In the genomic region with DNA sequence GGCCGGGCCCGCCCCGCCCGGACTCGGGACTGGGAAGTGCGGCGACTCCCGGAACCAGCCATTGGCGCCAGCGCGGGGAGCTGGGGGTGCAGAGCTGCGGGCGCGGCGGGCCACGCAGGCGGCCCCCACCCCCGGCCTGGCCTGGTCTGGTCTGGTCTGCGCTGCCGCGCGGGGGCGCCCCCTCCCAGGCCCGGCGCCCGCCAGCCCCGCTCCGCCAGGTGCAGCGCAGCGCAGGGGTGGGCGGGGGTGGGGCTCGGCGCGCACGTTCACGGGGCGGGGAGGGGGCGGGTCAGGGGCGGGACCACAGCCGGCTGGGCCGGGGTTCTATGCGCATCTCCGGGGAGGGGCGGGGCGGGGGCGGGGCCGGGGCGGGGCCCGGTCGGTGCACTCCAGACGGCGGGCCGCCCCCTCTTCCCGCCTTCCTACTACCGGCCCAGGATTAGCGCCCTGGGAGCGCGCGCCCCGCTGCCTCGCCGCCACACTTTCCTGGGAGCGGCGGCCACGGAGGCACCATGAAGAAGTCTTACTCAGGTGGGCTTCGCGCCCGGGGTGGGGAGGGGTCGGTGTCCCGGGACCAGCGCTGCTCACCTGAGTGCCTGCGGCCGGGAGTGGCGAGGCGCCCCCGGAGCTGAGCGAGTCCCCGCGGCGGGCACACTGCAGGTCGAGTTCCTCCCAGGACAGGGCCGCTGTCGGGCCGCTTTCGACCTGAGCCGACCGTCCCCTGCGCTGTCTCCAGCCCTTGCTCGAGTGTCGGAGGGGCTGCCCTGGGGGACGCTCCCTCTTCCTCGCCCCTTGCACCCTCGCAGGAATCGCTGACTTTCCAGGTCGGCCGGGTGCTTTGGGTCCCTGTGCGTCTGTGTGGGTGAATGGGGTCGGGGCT, we compare ENCODE assay signal across 1 cellular context.
TF ChIP-seq lines count a peak whose summit lies in the region.

No MANE protein-coding gene starts in this region.

TF ChIP-seq in HepG2, 621 proteins besides CTCF, POLR2A, EP300 and RAD21 (continued from another document and continues in another):
- TF ChIP-seq, protein P1, sequence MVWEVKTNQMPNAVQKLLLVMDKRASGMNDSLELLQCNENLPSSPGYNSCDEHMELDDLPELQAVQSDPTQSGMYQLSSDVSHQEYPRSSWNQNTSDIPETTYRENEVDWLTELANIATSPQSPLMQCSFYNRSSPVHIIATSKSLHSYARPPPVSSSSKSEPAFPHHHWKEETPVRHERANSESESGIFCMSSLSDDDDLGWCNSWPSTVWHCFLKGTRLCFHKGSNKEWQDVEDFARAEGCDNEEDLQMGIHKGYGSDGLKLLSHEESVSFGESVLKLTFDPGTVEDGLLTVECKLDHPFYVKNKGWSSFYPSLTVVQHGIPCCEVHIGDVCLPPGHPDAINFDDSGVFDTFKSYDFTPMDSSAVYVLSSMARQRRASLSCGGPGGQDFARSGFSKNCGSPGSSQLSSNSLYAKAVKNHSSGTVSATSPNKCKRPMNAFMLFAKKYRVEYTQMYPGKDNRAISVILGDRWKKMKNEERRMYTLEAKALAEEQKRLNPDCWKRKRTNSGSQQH (CRISPR knock-in tag; IDR thresholded peaks at IDR 0.05; ENCODE audit: low read depth): peak; percentile 45; the same call in 1 of the 2 replicates
- TF ChIP-seq EHMT2 (IDR thresholded peaks at IDR 0.05; ENCODE audit: borderline replicate concordance, low read depth, low read length): no peak
- TF ChIP-seq, protein P2, sequence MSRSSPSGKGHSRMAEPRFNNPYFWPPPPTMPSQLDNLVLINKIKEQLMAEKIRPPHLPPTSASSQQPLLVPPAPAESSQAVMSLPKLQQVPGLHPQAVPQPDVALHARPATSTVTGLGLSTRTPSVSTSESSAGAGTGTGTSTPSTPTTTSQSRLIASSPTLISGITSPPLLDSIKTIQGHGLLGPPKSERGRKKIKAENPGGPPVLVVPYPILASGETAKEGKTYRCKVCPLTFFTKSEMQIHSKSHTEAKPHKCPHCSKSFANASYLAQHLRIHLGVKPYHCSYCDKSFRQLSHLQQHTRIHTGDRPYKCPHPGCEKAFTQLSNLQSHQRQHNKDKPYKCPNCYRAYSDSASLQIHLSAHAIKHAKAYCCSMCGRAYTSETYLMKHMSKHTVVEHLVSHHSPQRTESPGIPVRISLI (CRISPR knock-in tag; IDR thresholded peaks at IDR 0.05; ENCODE audit: borderline replicate concordance): no peak
- peak; percentile 78; the same call in 1 of the 2 replicates for TF ChIP-seq DMAP1 (CRISPR knock-in tag; IDR thresholded peaks at IDR 0.05)
- no peak for TF ChIP-seq ELF4 (CRISPR knock-in tag; IDR thresholded peaks at IDR 0.05; ENCODE audit: borderline replicate concordance)
- TF ChIP-seq HDAC1 (CRISPR knock-in tag; IDR thresholded peaks at IDR 0.05): peak; percentile 74
- TF ChIP-seq, protein P3, sequence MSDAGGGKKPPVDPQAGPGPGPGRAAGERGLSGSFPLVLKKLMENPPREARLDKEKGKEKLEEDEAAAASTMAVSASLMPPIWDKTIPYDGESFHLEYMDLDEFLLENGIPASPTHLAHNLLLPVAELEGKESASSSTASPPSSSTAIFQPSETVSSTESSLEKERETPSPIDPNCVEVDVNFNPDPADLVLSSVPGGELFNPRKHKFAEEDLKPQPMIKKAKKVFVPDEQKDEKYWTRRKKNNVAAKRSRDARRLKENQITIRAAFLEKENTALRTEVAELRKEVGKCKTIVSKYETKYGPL (CRISPR knock-in tag; IDR thresholded peaks at IDR 0.05): no peak
- peak; percentile 72; the same call in 1 of the 2 replicates for TF ChIP-seq TGIF2 (CRISPR knock-in tag; IDR thresholded peaks at IDR 0.05)
- TF ChIP-seq, protein P4, sequence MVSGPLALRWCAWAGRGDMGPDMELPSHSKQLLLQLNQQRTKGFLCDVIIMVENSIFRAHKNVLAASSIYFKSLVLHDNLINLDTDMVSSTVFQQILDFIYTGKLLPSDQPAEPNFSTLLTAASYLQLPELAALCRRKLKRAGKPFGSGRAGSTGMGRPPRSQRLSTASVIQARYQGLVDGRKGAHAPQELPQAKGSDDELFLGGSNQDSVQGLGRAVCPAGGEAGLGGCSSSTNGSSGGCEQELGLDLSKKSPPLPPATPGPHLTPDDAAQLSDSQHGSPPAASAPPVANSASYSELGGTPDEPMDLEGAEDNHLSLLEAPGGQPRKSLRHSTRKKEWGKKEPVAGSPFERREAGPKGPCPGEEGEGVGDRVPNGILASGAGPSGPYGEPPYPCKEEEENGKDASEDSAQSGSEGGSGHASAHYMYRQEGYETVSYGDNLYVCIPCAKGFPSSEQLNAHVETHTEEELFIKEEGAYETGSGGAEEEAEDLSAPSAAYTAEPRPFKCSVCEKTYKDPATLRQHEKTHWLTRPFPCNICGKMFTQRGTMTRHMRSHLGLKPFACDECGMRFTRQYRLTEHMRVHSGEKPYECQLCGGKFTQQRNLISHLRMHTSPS (CRISPR knock-in tag; IDR thresholded peaks at IDR 0.05; ENCODE audit: low read depth): peak; percentile 60
- no peak for TF ChIP-seq ZNF17 (CRISPR knock-in tag; IDR thresholded peaks at IDR 0.05)
- peak; percentile 71 for TF ChIP-seq SPEN (CRISPR knock-in tag; IDR thresholded peaks at IDR 0.05; ENCODE audit: low read depth)
- no peak for TF ChIP-seq U2AF2 (IDR thresholded peaks at IDR 0.05; ENCODE audit: low read depth, low read length)
- TF ChIP-seq ZNF605 (CRISPR knock-in tag; IDR thresholded peaks at IDR 0.05): no peak; the same call in 1 of the 2 replicates
- no peak for TF ChIP-seq XRCC5 (optimal IDR thresholded peaks at IDR 0.05; ENCODE audit: low read length)
- TF ChIP-seq, protein P5, sequence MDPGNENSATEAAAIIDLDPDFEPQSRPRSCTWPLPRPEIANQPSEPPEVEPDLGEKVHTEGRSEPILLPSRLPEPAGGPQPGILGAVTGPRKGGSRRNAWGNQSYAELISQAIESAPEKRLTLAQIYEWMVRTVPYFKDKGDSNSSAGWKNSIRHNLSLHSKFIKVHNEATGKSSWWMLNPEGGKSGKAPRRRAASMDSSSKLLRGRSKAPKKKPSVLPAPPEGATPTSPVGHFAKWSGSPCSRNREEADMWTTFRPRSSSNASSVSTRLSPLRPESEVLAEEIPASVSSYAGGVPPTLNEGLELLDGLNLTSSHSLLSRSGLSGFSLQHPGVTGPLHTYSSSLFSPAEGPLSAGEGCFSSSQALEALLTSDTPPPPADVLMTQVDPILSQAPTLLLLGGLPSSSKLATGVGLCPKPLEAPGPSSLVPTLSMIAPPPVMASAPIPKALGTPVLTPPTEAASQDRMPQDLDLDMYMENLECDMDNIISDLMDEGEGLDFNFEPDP (CRISPR knock-in tag; conservative IDR thresholded peaks at IDR 0.05): no peak
- TF ChIP-seq, protein P6, sequence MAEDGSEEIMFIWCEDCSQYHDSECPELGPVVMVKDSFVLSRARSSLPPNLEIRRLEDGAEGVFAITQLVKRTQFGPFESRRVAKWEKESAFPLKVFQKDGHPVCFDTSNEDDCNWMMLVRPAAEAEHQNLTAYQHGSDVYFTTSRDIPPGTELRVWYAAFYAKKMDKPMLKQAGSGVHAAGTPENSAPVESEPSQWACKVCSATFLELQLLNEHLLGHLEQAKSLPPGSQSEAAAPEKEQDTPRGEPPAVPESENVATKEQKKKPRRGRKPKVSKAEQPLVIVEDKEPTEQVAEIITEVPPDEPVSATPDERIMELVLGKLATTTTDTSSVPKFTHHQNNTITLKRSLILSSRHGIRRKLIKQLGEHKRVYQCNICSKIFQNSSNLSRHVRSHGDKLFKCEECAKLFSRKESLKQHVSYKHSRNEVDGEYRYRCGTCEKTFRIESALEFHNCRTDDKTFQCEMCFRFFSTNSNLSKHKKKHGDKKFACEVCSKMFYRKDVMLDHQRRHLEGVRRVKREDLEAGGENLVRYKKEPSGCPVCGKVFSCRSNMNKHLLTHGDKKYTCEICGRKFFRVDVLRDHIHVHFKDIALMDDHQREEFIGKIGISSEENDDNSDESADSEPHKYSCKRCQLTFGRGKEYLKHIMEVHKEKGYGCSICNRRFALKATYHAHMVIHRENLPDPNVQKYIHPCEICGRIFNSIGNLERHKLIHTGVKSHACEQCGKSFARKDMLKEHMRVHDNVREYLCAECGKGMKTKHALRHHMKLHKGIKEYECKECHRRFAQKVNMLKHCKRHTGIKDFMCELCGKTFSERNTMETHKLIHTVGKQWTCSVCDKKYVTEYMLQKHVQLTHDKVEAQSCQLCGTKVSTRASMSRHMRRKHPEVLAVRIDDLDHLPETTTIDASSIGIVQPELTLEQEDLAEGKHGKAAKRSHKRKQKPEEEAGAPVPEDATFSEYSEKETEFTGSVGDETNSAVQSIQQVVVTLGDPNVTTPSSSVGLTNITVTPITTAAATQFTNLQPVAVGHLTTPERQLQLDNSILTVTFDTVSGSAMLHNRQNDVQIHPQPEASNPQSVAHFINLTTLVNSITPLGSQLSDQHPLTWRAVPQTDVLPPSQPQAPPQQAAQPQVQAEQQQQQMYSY (CRISPR knock-in tag; IDR thresholded peaks at IDR 0.05): peak; percentile 51; the same call in 1 of the 2 replicates
- TF ChIP-seq, protein P7, sequence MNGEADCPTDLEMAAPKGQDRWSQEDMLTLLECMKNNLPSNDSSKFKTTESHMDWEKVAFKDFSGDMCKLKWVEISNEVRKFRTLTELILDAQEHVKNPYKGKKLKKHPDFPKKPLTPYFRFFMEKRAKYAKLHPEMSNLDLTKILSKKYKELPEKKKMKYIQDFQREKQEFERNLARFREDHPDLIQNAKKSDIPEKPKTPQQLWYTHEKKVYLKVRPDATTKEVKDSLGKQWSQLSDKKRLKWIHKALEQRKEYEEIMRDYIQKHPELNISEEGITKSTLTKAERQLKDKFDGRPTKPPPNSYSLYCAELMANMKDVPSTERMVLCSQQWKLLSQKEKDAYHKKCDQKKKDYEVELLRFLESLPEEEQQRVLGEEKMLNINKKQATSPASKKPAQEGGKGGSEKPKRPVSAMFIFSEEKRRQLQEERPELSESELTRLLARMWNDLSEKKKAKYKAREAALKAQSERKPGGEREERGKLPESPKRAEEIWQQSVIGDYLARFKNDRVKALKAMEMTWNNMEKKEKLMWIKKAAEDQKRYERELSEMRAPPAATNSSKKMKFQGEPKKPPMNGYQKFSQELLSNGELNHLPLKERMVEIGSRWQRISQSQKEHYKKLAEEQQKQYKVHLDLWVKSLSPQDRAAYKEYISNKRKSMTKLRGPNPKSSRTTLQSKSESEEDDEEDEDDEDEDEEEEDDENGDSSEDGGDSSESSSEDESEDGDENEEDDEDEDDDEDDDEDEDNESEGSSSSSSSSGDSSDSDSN (CRISPR knock-in tag; IDR thresholded peaks at IDR 0.05): peak; percentile 93
- TF ChIP-seq ZNF782 (CRISPR knock-in tag; IDR thresholded peaks at IDR 0.05; ENCODE audit: borderline replicate concordance): 0 out of 2 replicates have a peak, but pooled peaks have one; percentile 46
- TF ChIP-seq, protein P8, sequence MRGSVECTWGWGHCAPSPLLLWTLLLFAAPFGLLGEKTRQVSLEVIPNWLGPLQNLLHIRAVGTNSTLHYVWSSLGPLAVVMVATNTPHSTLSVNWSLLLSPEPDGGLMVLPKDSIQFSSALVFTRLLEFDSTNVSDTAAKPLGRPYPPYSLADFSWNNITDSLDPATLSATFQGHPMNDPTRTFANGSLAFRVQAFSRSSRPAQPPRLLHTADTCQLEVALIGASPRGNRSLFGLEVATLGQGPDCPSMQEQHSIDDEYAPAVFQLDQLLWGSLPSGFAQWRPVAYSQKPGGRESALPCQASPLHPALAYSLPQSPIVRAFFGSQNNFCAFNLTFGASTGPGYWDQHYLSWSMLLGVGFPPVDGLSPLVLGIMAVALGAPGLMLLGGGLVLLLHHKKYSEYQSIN (CRISPR knock-in tag; IDR thresholded peaks at IDR 0.05; ENCODE audit: borderline replicate concordance): no peak
- TF ChIP-seq ZNF672 (CRISPR knock-in tag; IDR thresholded peaks at IDR 0.05): peak; percentile 19; the same call in 1 of the 2 replicates
- TF ChIP-seq, protein P9, sequence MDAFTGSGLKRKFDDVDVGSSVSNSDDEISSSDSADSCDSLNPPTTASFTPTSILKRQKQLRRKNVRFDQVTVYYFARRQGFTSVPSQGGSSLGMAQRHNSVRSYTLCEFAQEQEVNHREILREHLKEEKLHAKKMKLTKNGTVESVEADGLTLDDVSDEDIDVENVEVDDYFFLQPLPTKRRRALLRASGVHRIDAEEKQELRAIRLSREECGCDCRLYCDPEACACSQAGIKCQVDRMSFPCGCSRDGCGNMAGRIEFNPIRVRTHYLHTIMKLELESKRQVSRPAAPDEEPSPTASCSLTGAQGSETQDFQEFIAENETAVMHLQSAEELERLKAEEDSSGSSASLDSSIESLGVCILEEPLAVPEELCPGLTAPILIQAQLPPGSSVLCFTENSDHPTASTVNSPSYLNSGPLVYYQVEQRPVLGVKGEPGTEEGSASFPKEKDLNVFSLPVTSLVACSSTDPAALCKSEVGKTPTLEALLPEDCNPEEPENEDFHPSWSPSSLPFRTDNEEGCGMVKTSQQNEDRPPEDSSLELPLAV (CRISPR knock-in tag; conservative IDR thresholded peaks at IDR 0.05; ENCODE audit: low read depth): no peak
- TF ChIP-seq RXRB (CRISPR knock-in tag; IDR thresholded peaks at IDR 0.05; ENCODE audit: borderline replicate concordance): peak; percentile 26; the same call in 1 of the 2 replicates
- peak; percentile 60; the same call in 1 of the 2 replicates for TF ChIP-seq ZNF768 (CRISPR knock-in tag; IDR thresholded peaks at IDR 0.05)
- 0 out of 2 replicates have a peak, but pooled peaks have one; percentile 35 for TF ChIP-seq ZNF317 (CRISPR knock-in tag; IDR thresholded peaks at IDR 0.05)
- TF ChIP-seq IRF2 (CRISPR knock-in tag; IDR thresholded peaks at IDR 0.05): no peak; the same call in 1 of the 2 replicates
- no peak; the same call in 1 of the 2 replicates for TF ChIP-seq SNAI1 (CRISPR knock-in tag; IDR thresholded peaks at IDR 0.05; ENCODE audit: borderline replicate concordance)
- 0 out of 2 replicates have a peak, but pooled peaks have one; percentile 41 for TF ChIP-seq ZNF879 (CRISPR knock-in tag; IDR thresholded peaks at IDR 0.05)
- no peak; the same call in 1 of the 2 replicates for TF ChIP-seq ZBTB20 (CRISPR knock-in tag; IDR thresholded peaks at IDR 0.05; ENCODE audit: borderline replicate concordance, low read depth)
- no peak for TF ChIP-seq DPF2 (CRISPR knock-in tag; IDR thresholded peaks at IDR 0.05; ENCODE audit: borderline replicate concordance, low read depth)
- TF ChIP-seq CAMTA2 (CRISPR knock-in tag; IDR thresholded peaks at IDR 0.05; ENCODE audit: borderline replicate concordance): 0 out of 2 replicates have a peak, but pooled peaks have one; percentile 26
- no peak for TF ChIP-seq JUND (CRISPR knock-in tag; IDR thresholded peaks at IDR 0.05)
- TF ChIP-seq AGO2 (optimal IDR thresholded peaks at IDR 0.05; ENCODE audit: low read depth, low read length): peak; percentile 93
